ENCODE assay signal across 8 cellular contexts in the genomic region with DNA sequence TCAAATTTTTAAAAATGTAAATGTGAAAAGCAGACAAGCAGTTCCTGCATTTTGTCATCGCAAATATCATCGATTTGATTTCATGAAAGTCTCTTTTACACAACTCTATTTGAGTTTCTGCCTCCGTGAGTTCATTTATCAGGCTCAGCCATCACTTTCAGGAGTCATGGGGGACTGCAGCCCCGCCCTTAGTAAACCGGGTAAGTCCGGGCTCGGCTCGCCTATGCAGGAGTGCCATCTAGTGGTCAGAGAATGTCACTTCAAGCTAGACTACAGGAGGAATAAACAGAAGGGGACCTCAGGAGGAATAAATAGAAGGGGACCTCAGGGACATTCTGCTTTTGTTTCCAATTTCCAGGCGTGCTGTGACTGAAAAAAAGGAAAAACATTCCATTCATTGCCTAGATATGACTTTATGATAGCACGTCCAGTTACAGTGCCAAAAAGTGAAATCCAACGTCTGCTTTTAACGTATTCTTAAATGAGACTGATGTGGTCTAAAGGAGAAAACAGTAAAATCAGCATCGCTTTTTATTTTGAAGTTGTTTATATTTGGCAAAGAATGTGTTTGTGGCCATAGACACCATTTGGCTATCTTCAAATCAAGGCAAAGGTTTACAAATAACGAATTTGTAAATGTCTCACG.
A peak's percentile ranks its signal among the peaks of the same experiment; 100 is the strongest.
DNase-seq lines count a peak whose midpoint lies in the region; ATAC-seq, FAIRE-seq and TF ChIP-seq lines count a peak whose summit lies in the region.

No MANE protein-coding gene starts in this region.

- DNase-seq in AG20443 (ENCODE audit: low spot score) (peak; percentile 90), NCI-H510A (lab: John Stamatoyannopoulos, UW) (peak; percentile 16)
- DNase-seq in activated CD4-positive, alpha-beta T cell treated with anti-CD3 and anti-CD28 coated beads for 4 hours, result peak; percentile 55 to 61
- peak; percentile 49 to 53 for DNase-seq in stimulated activated CD4-positive, alpha-beta T cell treated with anti-CD3 and anti-CD28 coated beads, Interleukin-4, amount 100 ng/mL, for 48 hours (ENCODE audit: low read depth in 2 of 2)

- peak; percentile 81 for TF ChIP-seq CTCF in liver (IDR thresholded peaks at IDR 0.05; ENCODE audit: low read depth, low read length, missing input control)

- ATAC-seq in GM18909 (IDR thresholded peaks at IDR 0.05; ENCODE audit: poor library complexity, unreplicated experiment) (peak; percentile 98), HG03159 (IDR thresholded peaks at IDR 0.05; ENCODE audit: unreplicated experiment) (peak; percentile 99)

- peak; percentile 94 to 95 for TF ChIP-seq RAD21 in liver (IDR thresholded peaks at IDR 0.05)

- H3K4me1 ChIP-seq in liver (ENCODE audit: control insufficient read depth in 4 of 4, insufficient read depth in 4 of 4, low read length in 3 of 4), result no peaks in the 10 kb centered on the region

- no peaks in the 10 kb centered on the region for H3K9me3 ChIP-seq in liver (ENCODE audit: control insufficient read depth in 4 of 4, low read length in 3 of 4)

- peak; percentile 49 for FAIRE-seq in colon (lab: Jason Lieb, UNC)

- H3K36me3 ChIP-seq in liver (ENCODE audit: control insufficient read depth in 4 of 4, insufficient read depth in 3 of 4, low read depth in 1 of 4, low read length in 3 of 4), result no peaks in the 10 kb centered on the region

- peaks cover 0 to 3% (median 2%) of the 10 kb centered on the region in 4 donors for H3K27me3 ChIP-seq in liver (ENCODE audit: control insufficient read depth in 4 of 4, insufficient read depth in 4 of 4, low read length in 3 of 4)

- no peak overlapping the region for H3K9ac ChIP-seq in liver (ENCODE audit: low read depth in 1 of 2, low read length in 2 of 2)

- H3K4me3 ChIP-seq in liver (ENCODE audit: low read depth in 1 of 3, low read length in 3 of 3), result no peak overlapping the region

- WGBS in liver, result 19% methylated on average over 15 of the region's 15 CpGs

- H3K27ac ChIP-seq in liver (ENCODE audit: low read depth in 1 of 2, low read length in 2 of 2), result no peak overlapping the region

TF ChIP-seq in liver, 16 proteins besides CTCF, POLR2A, EP300 and RAD21:
- TF ChIP-seq YY1 (IDR thresholded peaks at IDR 0.05) (peak; percentile 15), SP1 (IDR thresholded peaks at IDR 0.05) (no peak)

Comparison
In these comparisons a context has a peak if more than half of its experiments do, and no peak if none do; other contexts are left out.
1. DNase-seq: peak in every context shown above with its lines; median percentile 90 in AG20443; 58 in activated CD4-positive, alpha-beta T cell treated with anti-CD3 and anti-CD28 coated beads for 4 hours; 51 in stimulated activated CD4-positive, alpha-beta T cell treated with anti-CD3 and anti-CD28 coated beads, Interleukin-4, amount 100 ng/mL, for 48 hours; 16 in NCI-H510A.